ENCODE assay signal across 31 cellular contexts in genomic region chr1:112141923-112142322, GRCh38.
"Had no signal": no experiment of that assay in that cellular context is flagged by ENCODE, and none has a peak within 500 bp of the region (broad histone marks: within the 10 kb centered on the region; RNA-seq: fewer than 3 reads in every experiment).

No MANE protein-coding gene starts in this region.

- H3K27ac ChIP-seq: dorsolateral prefrontal cortex, epithelial cell of prostate, gastrocnemius medialis, left lung, lower lobe of right lung, ovary, psoas muscle, right lobe of liver, suprapubic skin, thyroid gland, vagina had no signal

- H3K4me1 Mint-ChIP-seq: endodermal cell; immature natural killer cell; memory B cell; natural killer cell; stimulated activated naive CD8-positive, alpha-beta T cell treated with anti-CD3 and anti-CD28 coated beads, Interleukin-15, amount 100 ng/mL, for 72 hours had no signal

- H3K27ac Mint-ChIP-seq: endodermal cell; immature natural killer cell; memory B cell; natural killer cell; stimulated activated naive CD8-positive, alpha-beta T cell treated with anti-CD3 and anti-CD28 coated beads, Interleukin-15, amount 100 ng/mL, for 72 hours had no signal

- H3K4me3 Mint-ChIP-seq: endodermal cell; immature natural killer cell; memory B cell; natural killer cell; stimulated activated naive CD8-positive, alpha-beta T cell treated with anti-CD3 and anti-CD28 coated beads, Interleukin-15, amount 100 ng/mL, for 72 hours had no signal

- H3K36me3 ChIP-seq: gastrocnemius medialis, left lung, lower lobe of right lung, ovary, right lobe of liver, suprapubic skin, thyroid gland, vagina had no signal

- H3K4me1 ChIP-seq: left lung, lower lobe of right lung, suprapubic skin, thyroid gland, vagina had no signal

- H3K9me3 ChIP-seq: gastrocnemius medialis, left lung, lower lobe of right lung, ovary, psoas muscle, right lobe of liver, suprapubic skin, thyroid gland, vagina had no signal

- ATAC-seq: esophagus mucosa; gastrocnemius medialis; left lung; lower lobe of right lung; natural killer cell; right lobe of liver; stimulated activated naive CD8-positive, alpha-beta T cell treated with anti-CD3 and anti-CD28 coated beads, Interleukin-15, amount 100 ng/mL, for 72 hours had no signal

- DNase-seq: dorsolateral prefrontal cortex; effector CD4-positive, alpha-beta T cell; endodermal cell; foreskin fibroblast; head of caudate nucleus; hypothalamus; immature natural killer cell; islet precursor cell; left lung; lower lobe of right lung; natural killer cell; occipital lobe; ovary; posterior cingulate gyrus; psoas muscle; right lobe of liver; stimulated activated CD4-positive, alpha-beta T cell treated with anti-CD3 and anti-CD28 coated beads, Interleukin-12 subunit alpha, Interleukin-12 subunit beta, amount 100 ng/mL, for 4 hours; stimulated activated CD4-positive, alpha-beta T cell treated with anti-CD3 and anti-CD28 coated beads, Interleukin-1b, Interleukin-23, amount 100 ng/mL, for 48 hours; stimulated activated CD4-positive, alpha-beta T cell treated with anti-CD3 and anti-CD28 coated beads, Interleukin-4, amount 100 ng/mL, for 1 hour; stimulated activated CD8-positive, alpha-beta memory T cell treated with anti-CD3 and anti-CD28 coated beads, Interleukin-4, amount 100 ng/mL, for 48 hours; stimulated activated naive CD4-positive, alpha-beta T cell; stimulated activated naive CD8-positive, alpha-beta T cell treated with anti-CD3 and anti-CD28 coated beads, Interleukin-15, amount 100 ng/mL, for 72 hours; thyroid gland; trophoblast cell had no signal

- H3K9me3 Mint-ChIP-seq: endodermal cell; immature natural killer cell; memory B cell; natural killer cell; stimulated activated naive CD8-positive, alpha-beta T cell treated with anti-CD3 and anti-CD28 coated beads, Interleukin-15, amount 100 ng/mL, for 72 hours had no signal

- H3K27me3 ChIP-seq: gastrocnemius medialis, ovary, right lobe of liver, thyroid gland, vagina had no signal

- H3K4me3 ChIP-seq: dorsolateral prefrontal cortex, gastrocnemius medialis, left lung, lower lobe of right lung, ovary, psoas muscle, right lobe of liver, smooth muscle cell, suprapubic skin, thyroid gland, vagina had no signal

- H3K36me3 Mint-ChIP-seq: immature natural killer cell, memory B cell, natural killer cell had no signal
